Comparison of ENCODE assay signal across 8 cellular contexts in the genomic region with DNA sequence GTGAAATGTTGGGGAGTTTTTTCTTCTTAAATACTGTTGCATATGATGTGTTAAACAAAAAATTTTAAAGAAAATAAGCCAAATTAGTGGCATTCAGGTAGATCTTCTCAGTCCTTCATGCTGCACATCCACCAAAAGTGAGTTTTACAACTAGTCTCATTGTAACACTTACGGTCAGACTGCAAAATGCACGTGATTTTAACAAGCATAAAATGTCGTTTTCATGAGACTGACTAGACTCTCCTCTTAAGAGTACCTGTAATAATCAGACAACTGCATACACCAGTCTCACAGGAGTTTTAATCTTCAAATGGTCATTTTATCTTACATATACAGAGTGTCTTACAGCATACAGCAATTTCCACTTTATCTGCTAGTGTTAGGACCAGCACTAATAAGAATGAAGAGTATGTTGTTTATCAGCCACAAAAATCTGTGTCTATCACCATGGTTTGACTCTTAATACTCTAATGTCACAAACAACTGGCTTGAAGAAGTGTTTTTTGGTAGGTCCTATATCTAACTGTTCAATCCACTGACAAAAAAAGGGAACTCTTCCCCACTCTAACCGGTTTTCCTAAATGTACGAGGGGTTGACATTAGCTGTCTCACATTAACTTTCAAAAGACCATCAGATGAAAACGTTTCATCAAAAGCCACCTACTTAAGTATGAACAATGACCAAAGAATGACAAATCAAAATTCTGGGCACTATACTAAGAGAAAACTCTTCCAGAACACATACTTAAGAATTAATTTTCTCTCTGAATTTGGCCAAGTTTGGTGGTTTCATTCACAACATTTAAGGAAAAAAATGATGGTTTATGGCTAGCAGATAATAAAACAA. TPM values are rescaled to one million over a fixed set of nuclear protein-coding genes. Genes with fewer than 3 reads are reported as not detected.
DNase-seq lines count a peak whose midpoint lies in the region; ATAC-seq and TF ChIP-seq lines count a peak whose summit lies in the region.

No MANE protein-coding gene starts in this region.

- H3K27ac ChIP-seq in Peyer's patch (peak overlapping the region; percentile 88 to 98 (median 93)), neuronal stem cell (replicated peaks; ENCODE audit: low read length) (no peak overlapping the region)

- no peak overlapping the region for H2BK5ac ChIP-seq in neuronal stem cell (ENCODE audit: low read length)

- H3K14ac ChIP-seq in neuronal stem cell (ENCODE audit: low read length) = no peak overlapping the region

- H3K27me3 ChIP-seq in Peyer's patch (no peaks in the 10 kb centered on the region), neuronal stem cell (ENCODE audit: control insufficient read depth in 3 of 3, insufficient read depth in 3 of 3, low read depth in 1 of 3, low read length in 3 of 3) (no peaks in the 10 kb centered on the region)

- H3K4me1 Mint-ChIP-seq in endothelial cell (ENCODE audit: unreplicated experiment) = peaks cover 22% of the 10 kb centered on the region

- no peak overlapping the region for H2BK12ac ChIP-seq in neuronal stem cell (ENCODE audit: low read length)

- no peak overlapping the region for H3K4ac ChIP-seq in neuronal stem cell (ENCODE audit: low read length)

- H3K23ac ChIP-seq in neuronal stem cell (ENCODE audit: low read depth, low read length, poor library complexity) = no peak overlapping the region

- no peaks in the 10 kb centered on the region for H3K9me3 Mint-ChIP-seq in endothelial cell (ENCODE audit: unreplicated experiment)

- no peak overlapping the region for H3K4me2 ChIP-seq in neuronal stem cell (ENCODE audit: insufficient read depth, low read length, poor library complexity, severe bottlenecking)

- H3K4me3 ChIP-seq in GM12865 (ENCODE audit: low read depth, low read length) (peak overlapping the region; percentile 85), Peyer's patch (peak overlapping the region; percentile 61 to 87 (median 84)), neuronal stem cell (ENCODE audit: low read length in 2 of 2) (no peak overlapping the region)

- H2AFZ ChIP-seq in neuronal stem cell (ENCODE audit: low read length) = peak overlapping the region; percentile 84

- H3K36me3 Mint-ChIP-seq in endothelial cell (ENCODE audit: low read depth, unreplicated experiment) = no peaks in the 10 kb centered on the region

- ATAC-seq in GM21723 (IDR thresholded peaks at IDR 0.05; ENCODE audit: unreplicated experiment) = no peak

- H2AK5ac ChIP-seq in neuronal stem cell (ENCODE audit: low read depth, low read length) = no peak overlapping the region

- DNase-seq in GM12865 (ENCODE audit: low read depth) (no peak), Peyer's patch (no peak), endothelial cell (ENCODE audit: low spot score) (no peak), neuronal stem cell (ENCODE audit: low spot score) (no peak), NCI-H345 treated with DMSO at 0.1 percent for 48 hours (lab: John Stamatoyannopoulos, UW; ENCODE audit: unreplicated experiment) (no peak), A172 (ENCODE audit: low spot score) (no peak), NCI-H748 treated with DMSO at 0.1 percent for 48 hours (lab: John Stamatoyannopoulos, UW) (no peak)

- peak overlapping the region; percentile 93 for H3K4me3 Mint-ChIP-seq in endothelial cell (ENCODE audit: unreplicated experiment)

- H4K91ac ChIP-seq in neuronal stem cell (ENCODE audit: low read depth, low read length, poor library complexity) = no peak overlapping the region

- WGBS in neuronal stem cell (ENCODE audit: extremely low coverage in 2 of 2, insufficient read length in 2 of 2, insufficient replicate concordance in 1 of 2), 2 donors = no CpG with 5 or more reads among the region's 6 CpGs

- TF ChIP-seq CTCF in GM12865 (IDR thresholded peaks at IDR 0.05; ENCODE audit: insufficient read depth, low read depth, low read length, missing control alignments) (no peak), Peyer's patch (IDR thresholded peaks at IDR 0.05) (no peak), endothelial cell (IDR thresholded peaks at IDR 0.05; ENCODE audit: unreplicated experiment) (no peak)

- no peak overlapping the region for H3K9ac ChIP-seq in neuronal stem cell (ENCODE audit: low read depth, low read length, poor library complexity)

- H3K18ac ChIP-seq in neuronal stem cell (ENCODE audit: low read length) = no peak overlapping the region

- no peak overlapping the region for H2BK15ac ChIP-seq in neuronal stem cell (ENCODE audit: low read length)

- H3K79me1 ChIP-seq in neuronal stem cell (ENCODE audit: low read depth, low read length) = peaks cover 2% of the 10 kb centered on the region

- no peak overlapping the region for H2BK120ac ChIP-seq in neuronal stem cell (ENCODE audit: low read depth, low read length)

- peak overlapping the region; percentile 99 for H3K27ac Mint-ChIP-seq in endothelial cell (ENCODE audit: unreplicated experiment)

- H3K4me1 ChIP-seq in Peyer's patch = peaks cover 0 to 18% (median 6%) of the 10 kb centered on the region in 4 donors
- peaks cover 3 to 9% of the 10 kb centered on the region in 2 donors for H3K4me1 ChIP-seq in neuronal stem cell (ENCODE audit: control insufficient read depth in 2 of 2, insufficient read depth in 1 of 2, low read depth in 1 of 2, low read length in 2 of 2)

- H3K36me3 ChIP-seq in Peyer's patch = no peaks in the 10 kb centered on the region
- peaks cover 0 to 18% of the 10 kb centered on the region in 2 donors for H3K36me3 ChIP-seq in neuronal stem cell (replicated peaks in 1 of 2; ENCODE audit: control insufficient read depth in 2 of 2, insufficient read depth in 2 of 2, low read length in 2 of 2)

- no peaks in the 10 kb centered on the region for H3K9me3 ChIP-seq in Peyer's patch
- no peaks in the 10 kb centered on the region for H3K9me3 ChIP-seq in neuronal stem cell (replicated peaks in 1 of 2; ENCODE audit: control insufficient read depth in 2 of 2, insufficient read depth in 1 of 2, low read depth in 1 of 2, low read length in 2 of 2)

- no peak overlapping the region for H4K8ac ChIP-seq in neuronal stem cell (ENCODE audit: low read depth, low read length)

- peaks cover 11% of the 10 kb centered on the region for H3K27me3 Mint-ChIP-seq in endothelial cell (ENCODE audit: unreplicated experiment)

- TF ChIP-seq POLR2A in Peyer's patch (IDR thresholded peaks at IDR 0.05) = no peak

RNA-seq across cellular contexts. Expression of gene ASF1A, which starts 1.5 kb away (rescaled TPM):
- total RNA-seq in Peyer's patch = 10 to 100 TPM in 1 of 4 donors, 1 to 10 TPM in 3; 5.5 to 14.0 (median 8.0) TPM
- 33.4 TPM for total RNA-seq in endothelial cell (ENCODE audit: unreplicated experiment)
- polyA plus RNA-seq in neuronal stem cell (2013, experiment 1 of 2) = 28.3 TPM
- 28.0 TPM for polyA plus RNA-seq in neuronal stem cell (2013, experiment 2 of 2)
- 46.9 and 54.8 TPM in 2 replicates for total RNA-seq in A172 (2014; rRNA removed; shearing (Covaris generic))

RNA-seq across cellular contexts. Expression of gene MCM9, which starts 42.5 kb away (rescaled TPM):
- total RNA-seq in Peyer's patch (10 to 100 TPM; 17.3 to 38.8 (median 23.0) TPM), endothelial cell (ENCODE audit: unreplicated experiment) (12.8 TPM)
- 5.1 TPM for polyA plus RNA-seq in neuronal stem cell (2013, experiment 1 of 2)
- polyA plus RNA-seq in neuronal stem cell (2013, experiment 2 of 2) = 4.9 TPM
- total RNA-seq in A172 (2014; rRNA removed; shearing (Covaris generic)) = 5.1 and 9.7 TPM in 2 replicates

Comparison
In these comparisons a context has a peak if more than half of its experiments do, and no peak if none do; other contexts are left out.
1. H3K4me3 ChIP-seq: peak in GM12865 (single experiment) and Peyer's patch (4 of 4); none in neuronal stem cell (0 of 2).